In genomic region chr17:34252138-34252889, GRCh38 we compare ENCODE assay signal across 8 cellular contexts. TPM values are rescaled to one million over a fixed set of nuclear protein-coding genes. Genes with fewer than 3 reads are reported as not detected.
DNase-seq lines count a peak whose midpoint lies in the region; ATAC-seq and TF ChIP-seq lines count a peak whose summit lies in the region.

No MANE protein-coding gene starts in this region.

- TF ChIP-seq EP300 in SK-N-SH (IDR thresholded peaks at IDR 0.05; ENCODE audit: borderline replicate concordance in 1 of 2, low read depth in 1 of 2, low read length in 1 of 2) (peak; percentile 29 to 79; a peak in 3 of 4 replicates), ovary (IDR thresholded peaks at IDR 0.05) (peak; percentile 22)

- H3K79me2 ChIP-seq in SK-N-SH (ENCODE audit: insufficient read depth): peaks cover 8% of the 10 kb centered on the region; the same call in 1 of the 2 replicates

- ATAC-seq in GM21390 (IDR thresholded peaks at IDR 0.05; ENCODE audit: unreplicated experiment): no peak
- ATAC-seq in HG03159 (IDR thresholded peaks at IDR 0.05; ENCODE audit: unreplicated experiment): no peak
- no peak for ATAC-seq in GM19324 (IDR thresholded peaks at IDR 0.05; ENCODE audit: low FRiP score, unreplicated experiment)

- no peaks in the 10 kb centered on the region for H3K27me3 ChIP-seq in SK-N-SH (ENCODE audit: insufficient read depth)
- H3K27me3 ChIP-seq in ovary: no peaks in the 10 kb centered on the region

- H3K4me1 Mint-ChIP-seq in activated naive CD4-positive, alpha-beta T cell treated with anti-CD3 and anti-CD28 coated beads for 36 hours (ENCODE audit: low read depth): peaks cover 4% of the 10 kb centered on the region

- TF ChIP-seq CTCF in SK-N-SH (IDR thresholded peaks at IDR 0.05) (no peak), fibroblast of villous mesenchyme (IDR thresholded peaks at IDR 0.05; ENCODE audit: insufficient read depth, low read depth, low read length) (no peak), ovary (IDR thresholded peaks at IDR 0.05) (no peak)

- no peak for TF ChIP-seq RAD21 in SK-N-SH (IDR thresholded peaks at IDR 0.05; ENCODE audit: low read length)

- no peaks in the 10 kb centered on the region for H3K36me3 Mint-ChIP-seq in activated naive CD4-positive, alpha-beta T cell treated with anti-CD3 and anti-CD28 coated beads for 36 hours (ENCODE audit: low read depth)

- peaks cover 60% of the 10 kb centered on the region for H3F3A ChIP-seq in SK-N-SH (replicated peaks; ENCODE audit: insufficient read depth)

- H3K4me2 ChIP-seq in SK-N-SH: peak overlapping the region; percentile 89

- H3K9me3 ChIP-seq in SK-N-SH: no peaks in the 10 kb centered on the region
- no peaks in the 10 kb centered on the region for H3K9me3 ChIP-seq in ovary

- H2AFZ ChIP-seq in SK-N-SH (ENCODE audit: low read depth): no peak overlapping the region

- intact Hi-C loops in ovary (cut with DNase I): loop anchor here in 1 of 4 donors (10.0 kb wide), 1 partner anchor 862 kb away; the partner anchor contains the start of gene RAD51D
- intact Hi-C loops in activated naive CD4-positive, alpha-beta T cell treated with anti-CD3 and anti-CD28 coated beads for 36 hours (cut with micrococcal nuclease): no loop called here

- WGBS in SK-N-SH (ENCODE audit: low lambda C conversion rate): 13% methylated on average over 10 of the region's 10 CpGs
- 3 to 6% (median 5%) methylated on average over 10 of the region's 10 CpGs for WGBS in ovary, 3 donors

- H3K4me3 ChIP-seq in SK-N-SH (ENCODE audit: low read depth in 2 of 2, low read length in 1 of 2): no peak overlapping the region
- H3K4me3 ChIP-seq in fibroblast of villous mesenchyme (ENCODE audit: low read depth, low read length): no peak overlapping the region
- no peak overlapping the region for H3K4me3 ChIP-seq in ovary

- H3K4me1 ChIP-seq in SK-N-SH (ENCODE audit: control insufficient read depth in 1 of 2, insufficient read depth in 2 of 2, low read depth in 1 of 2, low read length in 1 of 2) (peaks cover 38 to 57% of the 10 kb centered on the region in 2 experiments), ovary (ENCODE audit: insufficient read depth) (peaks cover 16% of the 10 kb centered on the region)

- H3K9me2 ChIP-seq in SK-N-SH: no peaks in the 10 kb centered on the region

- POLR2A ChIA-PET in SK-N-SH (lab: Yijun Ruan, JAX): no interaction called here

- TF ChIP-seq POLR2A in ovary (IDR thresholded peaks at IDR 0.05): no peak

- peaks cover 25% of the 10 kb centered on the region for H3K27me3 Mint-ChIP-seq in activated naive CD4-positive, alpha-beta T cell treated with anti-CD3 and anti-CD28 coated beads for 36 hours (ENCODE audit: low read depth)

- H3K36me3 ChIP-seq in SK-N-SH (replicated peaks in 1 of 2; ENCODE audit: control insufficient read depth in 1 of 2, insufficient read depth in 2 of 2, low read length in 1 of 2) (peaks cover 0 to 6% of the 10 kb centered on the region in 2 experiments), ovary (no peaks in the 10 kb centered on the region)

- CTCF ChIA-PET in SK-N-SH (lab: Yijun Ruan, JAX): interaction anchor here (1.1 to 2.4 kb wide), 4 partner anchors 14 to 109 kb away, joined by 3 to 8 read pairs (median 4); no protein-coding TSS in a partner anchor
- CTCF ChIA-PET in activated naive CD4-positive, alpha-beta T cell treated with anti-CD3 and anti-CD28 coated beads for 36 hours (lab: Charles Lee): no interaction called here

- no peak overlapping the region for H3K4me3 Mint-ChIP-seq in activated naive CD4-positive, alpha-beta T cell treated with anti-CD3 and anti-CD28 coated beads for 36 hours

- H3K27ac ChIP-seq in SK-N-SH (ENCODE audit: low read depth in 2 of 2, low read length in 1 of 2): peak overlapping the region; percentile 85 to 98
- no peak overlapping the region for H3K27ac ChIP-seq in ovary

- DNase-seq in GM19238 (ENCODE audit: insufficient read length, low spot score) (peak; percentile 13), SK-N-SH (peak; percentile 49), fibroblast of villous mesenchyme (ENCODE audit: low read depth) (peak; percentile 87), ovary (peak; percentile 88 to 95 (median 89))
- DNase-seq in activated naive CD4-positive, alpha-beta T cell treated with anti-CD3 and anti-CD28 coated beads for 36 hours: no peak

- no peaks in the 10 kb centered on the region for H3K9me3 Mint-ChIP-seq in activated naive CD4-positive, alpha-beta T cell treated with anti-CD3 and anti-CD28 coated beads for 36 hours

- peak overlapping the region; percentile 81 for H3K9ac ChIP-seq in SK-N-SH

- no peak overlapping the region for H3K27ac Mint-ChIP-seq in activated naive CD4-positive, alpha-beta T cell treated with anti-CD3 and anti-CD28 coated beads for 36 hours

- H4K20me1 ChIP-seq in SK-N-SH (ENCODE audit: insufficient read depth): no peaks in the 10 kb centered on the region

TF ChIP-seq in SK-N-SH, 30 proteins besides CTCF, POLR2A, EP300 and RAD21 (continues in another document):
- TF ChIP-seq MEF2A (IDR thresholded peaks at IDR 0.05; ENCODE audit: borderline replicate concordance, low read depth) (no peak), REST (IDR thresholded peaks at IDR 0.05; ENCODE audit: low read depth, low read length) (peak; percentile 80), ZBTB33 (IDR thresholded peaks at IDR 0.05; ENCODE audit: borderline replicate concordance, low read depth) (no peak; the same call in 1 of the 2 replicates), TCF12 (IDR thresholded peaks at IDR 0.05) (peak; percentile 78), NRF1 (IDR thresholded peaks at IDR 0.05; ENCODE audit: low read depth, low read length) (no peak), GATA2 (CRISPR knock-in tag; IDR thresholded peaks at IDR 0.05) (no peak)

RNA-seq across cellular contexts. Expression of gene CCL2, which starts 2.8 kb away (rescaled TPM):
- polyA plus RNA-seq in SK-N-SH (2012; rRNA removed) (210 and 296 TPM in 2 replicates), ovary (10 to 100 TPM; 35.1 to 50.9 TPM)
- 243 and 263 TPM in 2 replicates for polyA plus RNA-seq in SK-N-SH (2012; cell fraction: cytosol; rRNA removed)
- polyA plus RNA-seq in SK-N-SH (2012; cell fraction: nucleus; rRNA removed): 186 and 278 TPM in 2 replicates
- total RNA-seq in fibroblast of villous mesenchyme (63.8 and 99.3 TPM in 2 replicates), ovary (100 to 1,000 TPM in 1 of 7 donors, 10 to 100 TPM in 5, 1 to 10 TPM in 1; 5.0 to 156 (median 25.3) TPM)
- total RNA-seq in activated naive CD4-positive, alpha-beta T cell treated with anti-CD3 and anti-CD28 coated beads for 36 hours: not detected

RNA-seq across cellular contexts. Expression of gene CCL7, which starts 17.7 kb away (rescaled TPM):
- polyA plus RNA-seq in SK-N-SH (2012; rRNA removed) (0.50 and 0.72 TPM in 2 replicates), ovary (not detected)
- 0.89 and 0.94 TPM in 2 replicates for polyA plus RNA-seq in SK-N-SH (2012; cell fraction: cytosol; rRNA removed)
- polyA plus RNA-seq in SK-N-SH (2012; cell fraction: nucleus; rRNA removed): 0.38 and 0.59 TPM in 2 replicates
- total RNA-seq in fibroblast of villous mesenchyme (0.43 TPM in 1 of 2 replicates, not detected in the other), ovary (under 1 TPM in 1 of 7 donors, not detected in 6; 0.46 TPM)
- total RNA-seq in activated naive CD4-positive, alpha-beta T cell treated with anti-CD3 and anti-CD28 coated beads for 36 hours: not detected

RNA-seq across cellular contexts. Expression of gene CCL11, which starts 33.2 kb away (rescaled TPM):
- polyA plus RNA-seq in SK-N-SH (2012; rRNA removed): not detected in 2 replicates
- polyA plus RNA-seq in SK-N-SH (2012; cell fraction: cytosol; rRNA removed): not detected in 2 replicates
- not detected in 2 replicates for polyA plus RNA-seq in SK-N-SH (2012; cell fraction: nucleus; rRNA removed)
- not detected in 2 replicates for total RNA-seq in fibroblast of villous mesenchyme
- not detected for total RNA-seq in ovary
- 1 to 10 TPM in 1 of 2 donors, under 1 TPM in 1; 0.35 to 2.0 TPM for polyA plus RNA-seq in ovary
- not detected for total RNA-seq in activated naive CD4-positive, alpha-beta T cell treated with anti-CD3 and anti-CD28 coated beads for 36 hours

Comparison
In these comparisons a context has a peak if more than half of its experiments do, and no peak if none do; other contexts are left out.
1. H3K27ac ChIP-seq: peak in SK-N-SH (2 of 2); none in ovary (0 of 2).
2. RNA of gene CCL2, which starts 2.8 kb away (total RNA-seq): 63.8 to 99.3 TPM in fibroblast of villous mesenchyme and 5.0 to 156 TPM in ovary; not detected in activated naive CD4-positive, alpha-beta T cell treated with anti-CD3 and anti-CD28 coated beads for 36 hours; every median in the first group is over 4 times any median in the second.